ENCODE assay signal across 16 cellular contexts in genomic region chr19:8071912-8072311, GRCh38. TPM values are rescaled to one million over a fixed set of nuclear protein-coding genes. Genes with fewer than 3 reads are reported as not detected.
A peak's percentile ranks its signal among the peaks of the same experiment; 100 is the strongest.
DNase-seq lines count a peak whose midpoint lies in the region; ATAC-seq and TF ChIP-seq lines count a peak whose summit lies in the region.
"Had no signal": no experiment of that assay in that cellular context is flagged by ENCODE, and none has a peak within 500 bp of the region (broad histone marks: within the 10 kb centered on the region; RNA-seq: fewer than 3 reads in every experiment).

No MANE protein-coding gene starts in this region.

- H3K27me3 ChIP-seq in BLaER1 treated with 17β-estradiol and CSF1 and Interleukin-3, amounts not matched to agents 10 nM and 100 nM = no peaks in the 10 kb centered on the region
- H3K27me3 ChIP-seq in WERI-Rb-1 (ENCODE audit: insufficient read depth, low read depth, severe bottlenecking) (no peaks in the 10 kb centered on the region), neural progenitor cell (no peaks in the 10 kb centered on the region)
- no peaks in the 10 kb centered on the region for H3K27me3 ChIP-seq in naive thymus-derived CD4-positive, alpha-beta T cell (ENCODE audit: control insufficient read depth in 2 of 2, insufficient read depth in 2 of 2, low read length in 2 of 2)

- peak overlapping the region in 5 of 11 experiments; percentile 1 to 81 (median 40); a peak in 10 of 22 replicates for H3K27ac ChIP-seq in BLaER1 treated with 17β-estradiol and CSF1 and Interleukin-3, amounts not matched to agents 10 nM and 100 nM
- no peak overlapping the region for H3K27ac ChIP-seq in WERI-Rb-1
- no peak overlapping the region for H3K27ac ChIP-seq in neural progenitor cell
- H3K27ac ChIP-seq in naive thymus-derived CD4-positive, alpha-beta T cell (ENCODE audit: low read depth, low read length) = no peak overlapping the region

- H3K9me3 Mint-ChIP-seq in neural progenitor cell = peaks cover 20% of the 10 kb centered on the region
- H3K9me3 Mint-ChIP-seq in naive thymus-derived CD4-positive, alpha-beta T cell = peaks cover 6 to 39% (median 18%) of the 10 kb centered on the region in 11 donors

- DNase-seq in WERI-Rb-1 (no peak), neural progenitor cell (ENCODE audit: low spot score) (no peak), mesenteric fat pad (ENCODE audit: low spot score) (no peak), T-helper 2 cell (no peak)
- DNase-seq in naive thymus-derived CD4-positive, alpha-beta T cell = no peak
- DNase-seq: CD8-positive, alpha-beta memory T cell; GF-D8; H7 had no signal

- no peaks in the 10 kb centered on the region for H4K20me1 ChIP-seq in BLaER1 treated with 17β-estradiol and CSF1 and Interleukin-3, amounts not matched to agents 10 nM and 100 nM
- H4K20me1 ChIP-seq in neural progenitor cell (ENCODE audit: low read depth) = no peaks in the 10 kb centered on the region

- CTCF ChIA-PET in naive thymus-derived CD4-positive, alpha-beta T cell (lab: Charles Lee) = interaction anchor here (0.6 kb wide), 1 partner anchor 105 kb away, joined by 3 read pairs; no protein-coding TSS in a partner anchor

- peaks cover 6% of the 10 kb centered on the region for H3K27me3 Mint-ChIP-seq in neural progenitor cell (ENCODE audit: insufficient read depth, low read depth)
- peaks cover 0 to 6% (median 0%) of the 10 kb centered on the region in 5 donors for H3K27me3 Mint-ChIP-seq in naive thymus-derived CD4-positive, alpha-beta T cell

- 0 out of 22 replicates have a peak overlapping the region, but pooled peaks of 1 of the 11 experiments have one; percentile 30 for H3K9ac ChIP-seq in BLaER1 treated with 17β-estradiol and CSF1 and Interleukin-3, amounts not matched to agents 10 nM and 100 nM
- no peak overlapping the region for H3K9ac ChIP-seq in neural progenitor cell

- no peak overlapping the region for H3K27ac Mint-ChIP-seq in neural progenitor cell
- H3K27ac Mint-ChIP-seq in naive thymus-derived CD4-positive, alpha-beta T cell = no peak overlapping the region
- H3K27ac Mint-ChIP-seq: B cell, IgD-negative memory B cell had no signal

- no peak for ATAC-seq in naive thymus-derived CD4-positive, alpha-beta T cell
- ATAC-seq in HG02678 (IDR thresholded peaks at IDR 0.05; ENCODE audit: unreplicated experiment) = no peak
- ATAC-seq: GM12878 had no signal

- H3K4me1 ChIP-seq in BLaER1 treated with 17β-estradiol and CSF1 and Interleukin-3, amounts not matched to agents 10 nM and 100 nM = peaks cover 9 to 44% (median 36%) of the 10 kb centered on the region in 10 experiments; a peak in 19 of 20 replicates
- no peaks in the 10 kb centered on the region for H3K4me1 ChIP-seq in neural progenitor cell
- H3K4me1 ChIP-seq in naive thymus-derived CD4-positive, alpha-beta T cell (ENCODE audit: control insufficient read depth in 2 of 2, insufficient read depth in 2 of 2, low read length in 2 of 2) = peaks cover 0 to 4% of the 10 kb centered on the region in 2 donors
- H3K4me1 ChIP-seq: Caco-2 had no signal

- no peaks in the 10 kb centered on the region for H3K79me2 ChIP-seq in neural progenitor cell (ENCODE audit: low read depth)

- peaks cover 12% of the 10 kb centered on the region for H3F3A ChIP-seq in neural progenitor cell (ENCODE audit: low read depth)

- H3K4me1 Mint-ChIP-seq in neural progenitor cell = peaks cover 17% of the 10 kb centered on the region
- peaks cover 0 to 12% (median 4%) of the 10 kb centered on the region in 7 donors for H3K4me1 Mint-ChIP-seq in naive thymus-derived CD4-positive, alpha-beta T cell
- H3K4me1 Mint-ChIP-seq: B cell, IgD-negative memory B cell had no signal

- no peak overlapping the region for H3K4me3 Mint-ChIP-seq in neural progenitor cell
- no peak overlapping the region for H3K4me3 Mint-ChIP-seq in naive thymus-derived CD4-positive, alpha-beta T cell
- H3K4me3 Mint-ChIP-seq: B cell; CD8-positive, alpha-beta memory T cell had no signal

- no peaks in the 10 kb centered on the region for H3K36me3 ChIP-seq in BLaER1 treated with 17β-estradiol and CSF1 and Interleukin-3, amounts not matched to agents 10 nM and 100 nM
- peaks cover 9% of the 10 kb centered on the region for H3K36me3 ChIP-seq in WERI-Rb-1
- H3K36me3 ChIP-seq in neural progenitor cell = peaks cover 5% of the 10 kb centered on the region
- H3K36me3 ChIP-seq in naive thymus-derived CD4-positive, alpha-beta T cell (ENCODE audit: control insufficient read depth in 2 of 3, insufficient read depth in 3 of 3, low read length in 3 of 3) = no peaks in the 10 kb centered on the region

- peak; percentile 17 for TF ChIP-seq CTCF in GM12873 (IDR thresholded peaks at IDR 0.05; ENCODE audit: insufficient read depth, low read depth, low read length, missing control alignments)
- peak; percentile 55 for TF ChIP-seq CTCF in WERI-Rb-1 (IDR thresholded peaks at IDR 0.05; ENCODE audit: low read depth, low read length)
- TF ChIP-seq CTCF in neural progenitor cell (IDR thresholded peaks at IDR 0.05) = peak; percentile 7

- peaks cover 22 to 38% (median 32%) of the 10 kb centered on the region in 11 experiments for H3K9me3 ChIP-seq in BLaER1 treated with 17β-estradiol and CSF1 and Interleukin-3, amounts not matched to agents 10 nM and 100 nM (replicated peaks in 1 of 11)
- peaks cover 14% of the 10 kb centered on the region for H3K9me3 ChIP-seq in WERI-Rb-1 (ENCODE audit: severe bottlenecking)
- peaks cover 8% of the 10 kb centered on the region for H3K9me3 ChIP-seq in neural progenitor cell (ENCODE audit: low read depth)
- peaks cover 0 to 20% (median 7%) of the 10 kb centered on the region in 3 experiments for H3K9me3 ChIP-seq in naive thymus-derived CD4-positive, alpha-beta T cell (ENCODE audit: control insufficient read depth in 2 of 3, low read length in 3 of 3)

- H2AFZ ChIP-seq in neural progenitor cell (replicated peaks) = no peak overlapping the region

- H3K36me3 Mint-ChIP-seq in neural progenitor cell = peaks cover 37% of the 10 kb centered on the region
- peaks cover 0 to 10% (median 1%) of the 10 kb centered on the region in 5 donors for H3K36me3 Mint-ChIP-seq in naive thymus-derived CD4-positive, alpha-beta T cell
- H3K36me3 Mint-ChIP-seq: IgD-negative memory B cell had no signal

- POLR2A ChIA-PET in naive thymus-derived CD4-positive, alpha-beta T cell (lab: Charles Lee) = no interaction called here

- H3K4me2 ChIP-seq in BLaER1 treated with 17β-estradiol and CSF1 and Interleukin-3, amounts not matched to agents 10 nM and 100 nM = peak overlapping the region in 10 of 11 experiments; percentile 67 to 83 (median 76); a peak in 19 of 22 replicates
- no peak overlapping the region for H3K4me2 ChIP-seq in neural progenitor cell

- intact Hi-C loops in naive thymus-derived CD4-positive, alpha-beta T cell (cut with micrococcal nuclease) = no loop called here

- H3K4me3 ChIP-seq in BLaER1 treated with 17β-estradiol and CSF1 and Interleukin-3, amounts not matched to agents 10 nM and 100 nM = no peak overlapping the region
- H3K4me3 ChIP-seq in WERI-Rb-1 (ENCODE audit: low read depth, low read length) (no peak overlapping the region), neural progenitor cell (no peak overlapping the region)
- no peak overlapping the region for H3K4me3 ChIP-seq in naive thymus-derived CD4-positive, alpha-beta T cell (ENCODE audit: low read length)
- H3K4me3 ChIP-seq: GM12878 had no signal

RNA-seq across cellular contexts. Expression of gene CCL25, which starts 19.4 kb away (rescaled TPM):
- total RNA-seq in neural progenitor cell (ENCODE audit: low replicate concordance) = 1.2 TPM in 1 of 2 replicates, not detected in the other
- 1 to 10 TPM in 1 of 5 experiments, not detected in 4; 2.3 TPM for total RNA-seq in naive thymus-derived CD4-positive, alpha-beta T cell
- polyA plus RNA-seq in naive thymus-derived CD4-positive, alpha-beta T cell = not detected
- not detected for total RNA-seq in mesenteric fat pad
- total RNA-seq: B cell; Caco-2; CD8-positive, alpha-beta memory T cell; HT-29 had no signal
- polyA plus RNA-seq: CD8-positive, alpha-beta memory T cell had no signal
